Comparison of ENCODE assay signal across 1 cellular context in genomic region chr9:127396253-127396807, GRCh38.
TF ChIP-seq lines count a peak whose summit lies in the region.

No MANE protein-coding gene starts in this region.

TF ChIP-seq in GM23338, 12 proteins besides CTCF, POLR2A, EP300 and RAD21:
- TF ChIP-seq ZNF462 (CRISPR knock-in tag; IDR thresholded peaks at IDR 0.05) (no peak), ETS1 (IDR thresholded peaks at IDR 0.05) (no peak), CREB1 (CRISPR knock-in tag; IDR thresholded peaks at IDR 0.05; ENCODE audit: low read depth) (no peak), REST (IDR thresholded peaks at IDR 0.05; ENCODE audit: unreplicated experiment) (no peak), ZNF331 (CRISPR knock-in tag; IDR thresholded peaks at IDR 0.05; ENCODE audit: low read depth) (no peak), ZNF114 (CRISPR knock-in tag; IDR thresholded peaks at IDR 0.05) (no peak), POLR2AphosphoS5 (IDR thresholded peaks at IDR 0.05; ENCODE audit: low read depth) (no peak; the same call in 1 of the 2 replicates), STAT1 (IDR thresholded peaks at IDR 0.05; ENCODE audit: unreplicated experiment) (no peak), NANOG (IDR thresholded peaks at IDR 0.05; ENCODE audit: borderline replicate concordance) (no peak), JUNB (IDR thresholded peaks at IDR 0.05; ENCODE audit: unreplicated experiment) (no peak), EZH2 (IDR thresholded peaks at IDR 0.05; ENCODE audit: low read depth, unreplicated experiment) (no peak), EZH2phosphoT487 (IDR thresholded peaks at IDR 0.05; ENCODE audit: unreplicated experiment) (no peak)
